In genomic region chr9:89274838-89275237, GRCh38 we compare ENCODE assay signal across 14 cellular contexts. TPM values are rescaled to one million over a fixed set of nuclear protein-coding genes. Genes with fewer than 3 reads are reported as not detected.
A peak's percentile ranks its signal among the peaks of the same experiment; 100 is the strongest.
DNase-seq lines count a peak whose midpoint lies in the region; ATAC-seq and TF ChIP-seq lines count a peak whose summit lies in the region.
"Had no signal": no experiment of that assay in that cellular context is flagged by ENCODE, and none has a peak within 500 bp of the region (broad histone marks: within the 10 kb centered on the region; RNA-seq: fewer than 3 reads in every experiment).

No MANE protein-coding gene starts in this region.

- no peak for TF ChIP-seq CTCF in HFFc6 (IDR thresholded peaks at IDR 0.05)

- peaks cover 26% of the 10 kb centered on the region for H3K9me3 Mint-ChIP-seq in activated CD4-positive, alpha-beta T cell treated with anti-CD3 and anti-CD28 coated beads for 36 hours (ENCODE audit: low read depth)
- peaks cover 35% of the 10 kb centered on the region for H3K9me3 Mint-ChIP-seq in activated CD4-positive, alpha-beta T cell treated with anti-CD3 and anti-CD28 coated beads, Interleukin-2, amount 10 ng/mL, durations not matched to agents 7 days and 5 days
- peaks cover 34% of the 10 kb centered on the region for H3K9me3 Mint-ChIP-seq in HFFc6

- peak; percentile 63 for DNase-seq in activated CD4-positive, alpha-beta T cell treated with anti-CD3 and anti-CD28 coated beads for 36 hours
- DNase-seq in activated CD4-positive, alpha-beta T cell treated with anti-CD3 and anti-CD28 coated beads, Interleukin-2, amount 10 ng/mL, durations not matched to agents 7 days and 5 days: no peak
- DNase-seq in HFFc6 (peak; percentile 97), amniotic epithelial cell (ENCODE audit: low read depth) (peak; percentile 99), kidney glomerular epithelial cell (lab: John Stamatoyannopoulos, UW) (peak; percentile 4), COR-L47 (lab: John Stamatoyannopoulos, UW) (no peak), NCI-H2107 treated with DMSO at 0.1 percent for 48 hours (lab: John Stamatoyannopoulos, UW; ENCODE audit: unreplicated experiment) (no peak)
- DNase-seq: DMS79 treated with DMSO at 0.1 percent for 48 hours, heart left ventricle, mesendoderm, MG63, NCI-H345 had no signal

- H3K4me1 Mint-ChIP-seq in activated CD4-positive, alpha-beta T cell treated with anti-CD3 and anti-CD28 coated beads for 36 hours: peaks cover 33% of the 10 kb centered on the region
- H3K4me1 Mint-ChIP-seq in activated CD4-positive, alpha-beta T cell treated with anti-CD3 and anti-CD28 coated beads, Interleukin-2, amount 10 ng/mL, durations not matched to agents 7 days and 5 days: peaks cover 34% of the 10 kb centered on the region
- peaks cover 40% of the 10 kb centered on the region for H3K4me1 Mint-ChIP-seq in HFFc6 (ENCODE audit: low read depth)

- intact Hi-C loops in activated CD4-positive, alpha-beta T cell treated with anti-CD3 and anti-CD28 coated beads for 36 hours (cut with DNase I, micrococcal nuclease): loop anchor here (5.0 kb wide), 4 partner anchors 93 to 683 kb away; no protein-coding TSS in a partner anchor

- no peak overlapping the region for H3K27ac Mint-ChIP-seq in activated CD4-positive, alpha-beta T cell treated with anti-CD3 and anti-CD28 coated beads for 36 hours
- no peak overlapping the region for H3K27ac Mint-ChIP-seq in activated CD4-positive, alpha-beta T cell treated with anti-CD3 and anti-CD28 coated beads, Interleukin-2, amount 10 ng/mL, durations not matched to agents 7 days and 5 days
- peak overlapping the region; percentile 85 for H3K27ac Mint-ChIP-seq in HFFc6

- POLR2A ChIA-PET in activated CD4-positive, alpha-beta T cell treated with anti-CD3 and anti-CD28 coated beads for 36 hours (lab: Charles Lee): no interaction called here
- POLR2A ChIA-PET in activated CD4-positive, alpha-beta T cell treated with anti-CD3 and anti-CD28 coated beads, Interleukin-2, amount 10 ng/mL, durations not matched to agents 7 days and 5 days (lab: Charles Lee): no interaction called here

- no peak overlapping the region for H3K4me3 Mint-ChIP-seq in activated CD4-positive, alpha-beta T cell treated with anti-CD3 and anti-CD28 coated beads for 36 hours
- H3K4me3 Mint-ChIP-seq in activated CD4-positive, alpha-beta T cell treated with anti-CD3 and anti-CD28 coated beads, Interleukin-2, amount 10 ng/mL, durations not matched to agents 7 days and 5 days: no peak overlapping the region
- peak overlapping the region; percentile 28 for H3K4me3 Mint-ChIP-seq in HFFc6

- peak; percentile 91 for ATAC-seq in activated CD4-positive, alpha-beta T cell treated with anti-CD3 and anti-CD28 coated beads for 36 hours
- no peak for ATAC-seq in HG03135 (IDR thresholded peaks at IDR 0.05; ENCODE audit: unreplicated experiment)
- ATAC-seq: A549, heart left ventricle had no signal

- H3K27me3 Mint-ChIP-seq in activated CD4-positive, alpha-beta T cell treated with anti-CD3 and anti-CD28 coated beads for 36 hours: peaks cover 4% of the 10 kb centered on the region
- peaks cover 27% of the 10 kb centered on the region for H3K27me3 Mint-ChIP-seq in activated CD4-positive, alpha-beta T cell treated with anti-CD3 and anti-CD28 coated beads, Interleukin-2, amount 10 ng/mL, durations not matched to agents 7 days and 5 days
- H3K27me3 Mint-ChIP-seq in HFFc6 (ENCODE audit: insufficient read depth): peaks cover 2% of the 10 kb centered on the region; the same call in 1 of the 2 replicates

- CTCF ChIA-PET in activated CD4-positive, alpha-beta T cell treated with anti-CD3 and anti-CD28 coated beads for 36 hours (lab: Charles Lee): no interaction called here
- CTCF ChIA-PET in activated CD4-positive, alpha-beta T cell treated with anti-CD3 and anti-CD28 coated beads, Interleukin-2, amount 10 ng/mL, durations not matched to agents 7 days and 5 days (lab: Charles Lee): interaction anchor here (0.6 kb wide), 1 partner anchor 19 kb away, joined by 3 read pairs; no protein-coding TSS in a partner anchor

- peaks cover 12% of the 10 kb centered on the region for H3K36me3 Mint-ChIP-seq in activated CD4-positive, alpha-beta T cell treated with anti-CD3 and anti-CD28 coated beads for 36 hours (ENCODE audit: low read depth)
- peaks cover 18% of the 10 kb centered on the region for H3K36me3 Mint-ChIP-seq in activated CD4-positive, alpha-beta T cell treated with anti-CD3 and anti-CD28 coated beads, Interleukin-2, amount 10 ng/mL, durations not matched to agents 7 days and 5 days (ENCODE audit: low read depth)
- H3K36me3 Mint-ChIP-seq in HFFc6 (ENCODE audit: low read depth): peaks cover 32% of the 10 kb centered on the region

RNA-seq across cellular contexts. Expression of gene CKS2, which starts 36.2 kb away (rescaled TPM):
- total RNA-seq in activated CD4-positive, alpha-beta T cell treated with anti-CD3 and anti-CD28 coated beads for 36 hours: 100 to 1,000 TPM; 236 to 256 TPM
- total RNA-seq in activated CD4-positive, alpha-beta T cell treated with anti-CD3 and anti-CD28 coated beads, Interleukin-2, amount 10 ng/mL, durations not matched to agents 7 days and 5 days: 100 to 1,000 TPM; 170 to 206 TPM
- total RNA-seq in HFFc6 (2021; fragmentation: NEBNext Ultra II Directional; extraction: Animal tissue kit (Norgen Biotek cat#: 25700)): 100 to 1,000 TPM in 5 of 6 experiments, 10 to 100 TPM in 1; 65.7 to 135 (median 123) TPM

RNA-seq across cellular contexts. Expression of gene SECISBP2, which starts 43.5 kb away (rescaled TPM):
- total RNA-seq in activated CD4-positive, alpha-beta T cell treated with anti-CD3 and anti-CD28 coated beads for 36 hours: 10 to 100 TPM; 38.6 to 49.9 TPM
- 10 to 100 TPM; 43.4 to 46.0 TPM for total RNA-seq in activated CD4-positive, alpha-beta T cell treated with anti-CD3 and anti-CD28 coated beads, Interleukin-2, amount 10 ng/mL, durations not matched to agents 7 days and 5 days
- 10 to 100 TPM; 13.8 to 20.3 (median 17.3) TPM for total RNA-seq in HFFc6 (2021; fragmentation: NEBNext Ultra II Directional; extraction: Animal tissue kit (Norgen Biotek cat#: 25700))

Comparison
In these comparisons a context has a peak if more than half of its experiments do, and no peak if none do; other contexts are left out.
1. DNase-seq: peak in activated CD4-positive, alpha-beta T cell treated with anti-CD3 and anti-CD28 coated beads for 36 hours (single experiment), HFFc6 (single experiment), amniotic epithelial cell (single experiment) and kidney glomerular epithelial cell (single experiment); none in activated CD4-positive, alpha-beta T cell treated with anti-CD3 and anti-CD28 coated beads, Interleukin-2, amount 10 ng/mL, durations not matched to agents 7 days and 5 days (single experiment), COR-L47 (single experiment) and NCI-H2107 treated with DMSO at 0.1 percent for 48 hours (single experiment).